ENCODE assay signal across 1 cellular context in the genomic region with DNA sequence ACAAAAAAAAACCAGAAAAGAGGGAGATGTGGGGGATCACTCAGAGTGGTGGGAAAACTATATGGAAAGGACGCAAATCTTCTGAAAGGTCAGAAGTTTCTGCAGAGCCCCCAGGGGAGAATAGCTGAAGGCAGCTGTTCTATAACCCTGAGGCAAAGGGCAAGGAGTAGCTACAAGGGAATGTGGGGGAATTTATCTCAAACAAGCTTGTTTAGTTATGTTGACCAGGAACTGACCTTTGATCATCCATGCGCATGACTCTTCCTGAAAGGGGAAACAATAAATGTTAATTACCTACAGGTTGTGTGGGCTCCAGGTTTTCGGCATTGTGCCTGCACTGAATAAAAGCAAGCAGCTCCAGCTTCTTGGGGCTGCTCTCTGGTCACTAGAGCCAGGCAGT.
TF ChIP-seq lines count a peak whose summit lies in the region.

No MANE protein-coding gene starts in this region.

TF ChIP-seq in HepG2, 621 proteins besides CTCF, POLR2A, EP300 and RAD21 (continued from another document):
- TF ChIP-seq KDM2A (CRISPR knock-in tag; IDR thresholded peaks at IDR 0.05; ENCODE audit: borderline replicate concordance, low read depth) (no peak), ZBTB2 (CRISPR knock-in tag; IDR thresholded peaks at IDR 0.05; ENCODE audit: low read depth) (no peak), CBFB (CRISPR knock-in tag; IDR thresholded peaks at IDR 0.05) (no peak), ZBTB37 (CRISPR knock-in tag; IDR thresholded peaks at IDR 0.05) (no peak), GATA4 (IDR thresholded peaks at IDR 0.05; ENCODE audit: borderline replicate concordance, low read depth) (no peak), PAF1 (CRISPR knock-in tag; IDR thresholded peaks at IDR 0.05) (no peak), HNF4A (CRISPR knock-in tag; IDR thresholded peaks at IDR 0.05) (peak; percentile 57), KIAA2018 (CRISPR knock-in tag; IDR thresholded peaks at IDR 0.05; ENCODE audit: borderline replicate concordance) (no peak), ZNF331 (CRISPR knock-in tag; IDR thresholded peaks at IDR 0.05) (peak; percentile 36; the same call in 1 of the 2 replicates), IRX3 (CRISPR knock-in tag; IDR thresholded peaks at IDR 0.05; ENCODE audit: borderline replicate concordance, low read depth) (no peak), SCMH1 (CRISPR knock-in tag; IDR thresholded peaks at IDR 0.05; ENCODE audit: borderline replicate concordance) (no peak), ONECUT2 (CRISPR knock-in tag; IDR thresholded peaks at IDR 0.05) (no peak), RARA (CRISPR knock-in tag; IDR thresholded peaks at IDR 0.05) (peak; percentile 18; the same call in 1 of the 2 replicates), ZFP1 (CRISPR knock-in tag; IDR thresholded peaks at IDR 0.05) (no peak), KLF16 (CRISPR knock-in tag; IDR thresholded peaks at IDR 0.05) (no peak), GATAD2A (CRISPR knock-in tag; IDR thresholded peaks at IDR 0.05) (no peak)
- TF ChIP-seq, protein P1, sequence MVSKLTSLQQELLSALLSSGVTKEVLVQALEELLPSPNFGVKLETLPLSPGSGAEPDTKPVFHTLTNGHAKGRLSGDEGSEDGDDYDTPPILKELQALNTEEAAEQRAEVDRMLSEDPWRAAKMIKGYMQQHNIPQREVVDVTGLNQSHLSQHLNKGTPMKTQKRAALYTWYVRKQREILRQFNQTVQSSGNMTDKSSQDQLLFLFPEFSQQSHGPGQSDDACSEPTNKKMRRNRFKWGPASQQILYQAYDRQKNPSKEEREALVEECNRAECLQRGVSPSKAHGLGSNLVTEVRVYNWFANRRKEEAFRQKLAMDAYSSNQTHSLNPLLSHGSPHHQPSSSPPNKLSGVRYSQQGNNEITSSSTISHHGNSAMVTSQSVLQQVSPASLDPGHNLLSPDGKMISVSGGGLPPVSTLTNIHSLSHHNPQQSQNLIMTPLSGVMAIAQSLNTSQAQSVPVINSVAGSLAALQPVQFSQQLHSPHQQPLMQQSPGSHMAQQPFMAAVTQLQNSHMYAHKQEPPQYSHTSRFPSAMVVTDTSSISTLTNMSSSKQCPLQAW (CRISPR knock-in tag; IDR thresholded peaks at IDR 0.05), result no peak
- TF ChIP-seq, protein P2, sequence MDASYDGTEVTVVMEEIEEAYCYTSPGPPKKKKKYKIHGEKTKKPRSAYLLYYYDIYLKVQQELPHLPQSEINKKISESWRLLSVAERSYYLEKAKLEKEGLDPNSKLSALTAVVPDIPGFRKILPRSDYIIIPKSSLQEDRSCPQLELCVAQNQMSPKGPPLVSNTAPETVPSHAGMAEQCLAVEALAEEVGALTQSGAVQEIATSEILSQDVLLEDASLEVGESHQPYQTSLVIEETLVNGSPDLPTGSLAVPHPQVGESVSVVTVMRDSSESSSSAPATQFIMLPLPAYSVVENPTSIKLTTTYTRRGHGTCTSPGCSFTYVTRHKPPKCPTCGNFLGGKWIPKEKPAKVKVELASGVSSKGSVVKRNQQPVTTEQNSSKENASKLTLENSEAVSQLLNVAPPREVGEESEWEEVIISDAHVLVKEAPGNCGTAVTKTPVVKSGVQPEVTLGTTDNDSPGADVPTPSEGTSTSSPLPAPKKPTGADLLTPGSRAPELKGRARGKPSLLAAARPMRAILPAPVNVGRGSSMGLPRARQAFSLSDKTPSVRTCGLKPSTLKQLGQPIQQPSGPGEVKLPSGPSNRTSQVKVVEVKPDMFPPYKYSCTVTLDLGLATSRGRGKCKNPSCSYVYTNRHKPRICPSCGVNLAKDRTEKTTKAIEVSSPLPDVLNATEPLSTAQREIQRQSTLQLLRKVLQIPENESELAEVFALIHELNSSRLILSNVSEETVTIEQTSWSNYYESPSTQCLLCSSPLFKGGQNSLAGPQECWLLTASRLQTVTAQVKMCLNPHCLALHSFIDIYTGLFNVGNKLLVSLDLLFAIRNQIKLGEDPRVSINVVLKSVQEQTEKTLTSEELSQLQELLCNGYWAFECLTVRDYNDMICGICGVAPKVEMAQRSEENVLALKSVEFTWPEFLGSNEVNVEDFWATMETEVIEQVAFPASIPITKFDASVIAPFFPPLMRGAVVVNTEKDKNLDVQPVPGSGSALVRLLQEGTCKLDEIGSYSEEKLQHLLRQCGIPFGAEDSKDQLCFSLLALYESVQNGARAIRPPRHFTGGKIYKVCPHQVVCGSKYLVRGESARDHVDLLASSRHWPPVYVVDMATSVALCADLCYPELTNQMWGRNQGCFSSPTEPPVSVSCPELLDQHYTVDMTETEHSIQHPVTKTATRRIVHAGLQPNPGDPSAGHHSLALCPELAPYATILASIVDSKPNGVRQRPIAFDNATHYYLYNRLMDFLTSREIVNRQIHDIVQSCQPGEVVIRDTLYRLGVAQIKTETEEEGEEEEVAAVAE (CRISPR knock-in tag; IDR thresholded peaks at IDR 0.05; ENCODE audit: borderline replicate concordance), result no peak
